1 cellular context compared by ENCODE assay signal in genomic region chr1:236103646-236104218, GRCh38.
TF ChIP-seq lines count a peak whose summit lies in the region.

No MANE protein-coding gene starts in this region.

TF ChIP-seq in GM12878, 131 proteins besides CTCF, POLR2A, EP300 and RAD21 (continued from another document):
- TF ChIP-seq ZNF687 (IDR thresholded peaks at IDR 0.05): no peak
